Comparison of ENCODE assay signal across 16 cellular contexts in the genomic region with DNA sequence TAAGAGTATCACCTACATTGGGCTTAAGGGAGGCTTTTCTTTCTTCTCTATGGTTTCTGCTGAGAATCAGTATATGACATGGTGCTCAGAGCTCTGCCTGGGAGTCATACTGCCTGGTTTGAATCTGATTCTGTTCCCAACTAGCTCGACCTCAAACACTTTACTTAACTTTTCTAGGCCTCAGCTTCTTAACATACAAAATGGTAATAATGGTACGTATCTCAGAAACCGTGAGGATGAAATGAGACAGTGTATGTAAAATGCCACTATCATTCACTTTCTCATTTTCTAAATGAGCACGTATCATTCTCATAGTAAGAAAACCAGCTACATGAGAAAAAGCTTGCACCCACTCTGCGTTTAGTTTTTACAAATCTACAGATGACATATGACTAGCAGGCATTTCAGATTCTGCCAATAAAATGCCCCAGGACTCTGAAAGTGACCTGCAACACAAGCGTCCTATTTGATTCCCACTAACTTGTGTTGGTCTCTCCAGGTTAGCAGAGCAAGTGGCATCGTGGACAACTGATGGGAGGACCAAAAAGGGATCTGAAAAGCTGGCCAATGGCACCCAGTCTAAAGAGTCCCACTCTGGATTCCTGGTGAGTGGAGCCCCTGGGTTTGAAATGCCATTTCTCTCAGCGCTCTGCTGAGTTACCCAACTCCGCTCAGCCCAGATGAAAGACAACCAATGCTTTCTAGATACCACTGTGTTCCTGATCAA. TPM values are rescaled to one million over a fixed set of nuclear protein-coding genes. Genes with fewer than 3 reads are reported as not detected.
DNase-seq lines count a peak whose midpoint lies in the region; ATAC-seq and TF ChIP-seq lines count a peak whose summit lies in the region.
"Had no signal": no experiment of that assay in that cellular context is flagged by ENCODE, and none has a peak within 500 bp of the region (broad histone marks: within the 10 kb centered on the region; RNA-seq: fewer than 3 reads in every experiment).

No MANE protein-coding gene starts in this region.

- no peak for TF ChIP-seq CTCF in 22Rv1 (IDR thresholded peaks at IDR 0.05)

- H3K27me3 ChIP-seq in right cardiac atrium (ENCODE audit: control insufficient read depth, insufficient read depth): no peaks in the 10 kb centered on the region
- H3K27me3 ChIP-seq: hepatocyte had no signal

- H3K9me3 Mint-ChIP-seq in IgD-negative memory B cell: no peaks in the 10 kb centered on the region
- H3K9me3 Mint-ChIP-seq: activated T-helper 1 cell treated with anti-CD3 and anti-CD28 coated beads, Interleukin-12 subunit alpha, Interleukin-12 subunit beta, Interleukin-2, Interleukin-4 antibody, amounts not matched to agents 30 ng/mL and 10 ng/mL and 1 ng/mL, durations not matched to agents 14 hours and 24 hours and 36 hours had no signal

- peaks cover 13 to 20% (median 15%) of the 10 kb centered on the region in 3 donors for H3K4me1 Mint-ChIP-seq in IgD-negative memory B cell

- DNase-seq in activated T-cell treated with anti-CD3 and anti-CD28 coated beads for 48 hours (ENCODE audit: low read depth) (peak; percentile 18), activated T-cell treated with anti-CD3 and anti-CD28 coated beads for 4 hours (no peak), right cardiac atrium (no peak), LoVo (ENCODE audit: low spot score) (no peak), NOMO-1 treated with dmso at 0.1 percent for 144 hours (lab: John Stamatoyannopoulos, UW; ENCODE audit: unreplicated experiment) (no peak), NOMO-1 treated with DMSO at 0.1 percent for 48 hours (lab: John Stamatoyannopoulos, UW; ENCODE audit: unreplicated experiment) (no peak)
- DNase-seq: caudate nucleus, foreskin fibroblast, NCI-H1694, nucleus accumbens had no signal

- no peaks in the 10 kb centered on the region for H3K27me3 Mint-ChIP-seq in IgD-negative memory B cell

- peak overlapping the region in 1 of 4 donors; percentile 34 for H3K4me3 Mint-ChIP-seq in IgD-negative memory B cell
- H3K4me3 Mint-ChIP-seq: activated T-helper 1 cell treated with anti-CD3 and anti-CD28 coated beads, Interleukin-12 subunit alpha, Interleukin-12 subunit beta, Interleukin-2, Interleukin-4 antibody, amounts not matched to agents 30 ng/mL and 10 ng/mL and 1 ng/mL, durations not matched to agents 14 hours and 24 hours and 36 hours; CD14-positive monocyte had no signal

- peaks cover 2% of the 10 kb centered on the region for H3K36me3 Mint-ChIP-seq in IgD-negative memory B cell

- no peaks in the 10 kb centered on the region for H3K9me3 ChIP-seq in right cardiac atrium (ENCODE audit: control insufficient read depth, low read length)

- 88% methylated on average over 9 of the region's 9 CpGs for WGBS in right cardiac atrium

- H3K27ac Mint-ChIP-seq in IgD-negative memory B cell: peak overlapping the region in 2 of 3 donors; percentile 39 to 46
- H3K27ac Mint-ChIP-seq: activated T-helper 1 cell treated with anti-CD3 and anti-CD28 coated beads, Interleukin-12 subunit alpha, Interleukin-12 subunit beta, Interleukin-2, Interleukin-4 antibody, amounts not matched to agents 30 ng/mL and 10 ng/mL and 1 ng/mL, durations not matched to agents 14 hours and 24 hours and 36 hours had no signal

- peak overlapping the region; percentile 26; the same call in 1 of the 2 replicates for H3K27ac ChIP-seq in 22Rv1
- peak overlapping the region; percentile 60 for H3K27ac ChIP-seq in right cardiac atrium (ENCODE audit: low read length)
- H3K27ac ChIP-seq: hepatocyte had no signal

- intact Hi-C loops in right cardiac atrium (cut with DNase I): no loop called here

- ATAC-seq in right cardiac atrium: no peak

- peaks cover 23% of the 10 kb centered on the region for H3K4me1 ChIP-seq in right cardiac atrium (ENCODE audit: control insufficient read depth, insufficient read depth, low read length)

- H3K4me3 ChIP-seq in right cardiac atrium (ENCODE audit: low read length): no peak overlapping the region
- H3K4me3 ChIP-seq: hepatocyte, lung had no signal

RNA-seq across cellular contexts. Expression of a gene that starts 6.1 kb away (rescaled TPM):
- polyA plus RNA-seq in IgD-negative memory B cell: 10.0 TPM
- total RNA-seq in right cardiac atrium: 10 to 100 TPM; 39.0 to 71.8 (median 53.2) TPM
- polyA plus RNA-seq in right cardiac atrium: 31.9 TPM

RNA-seq across cellular contexts. Expression of a gene that starts 39.2 kb away (rescaled TPM):
- 30.0 TPM for polyA plus RNA-seq in IgD-negative memory B cell
- total RNA-seq in right cardiac atrium: 10 to 100 TPM; 30.5 to 36.9 (median 33.8) TPM
- 22.6 TPM for polyA plus RNA-seq in right cardiac atrium

RNA-seq across cellular contexts. Expression of a gene that starts 39.3 kb away (rescaled TPM):
- polyA plus RNA-seq in IgD-negative memory B cell (7.9 TPM), right cardiac atrium (13.1 TPM)
- 10 to 100 TPM; 15.5 to 19.1 (median 18.1) TPM for total RNA-seq in right cardiac atrium
